Comparison of ENCODE assay signal across 9 cellular contexts in genomic region chr15:69668049-69668705, GRCh38.
DNase-seq lines count a peak whose midpoint lies in the region; ATAC-seq, FAIRE-seq and TF ChIP-seq lines count a peak whose summit lies in the region.
"Had no signal": no experiment of that assay in that cellular context is flagged by ENCODE, and none has a peak within 500 bp of the region (broad histone marks: within the 10 kb centered on the region; RNA-seq: fewer than 3 reads in every experiment).

No MANE protein-coding gene starts in this region.

- H3K9ac ChIP-seq in HepG2 (ENCODE audit: insufficient read depth, low read depth, low read length), result no peak overlapping the region

- TF ChIP-seq CTCF in HepG2 (CRISPR knock-in tag; IDR thresholded peaks at IDR 0.05), result no peak

- DNase-seq in Right ventricle myocardium superior (no peak), Right ventricle myocardium inferior (ENCODE audit: missing footprints) (no peak), NCI-H524 (lab: John Stamatoyannopoulos, UW) (peak; percentile 70 to 87), brain pericyte (ENCODE audit: low read depth, low spot score) (peak; percentile 33), aorta (peak; percentile 50 to 81), HepG2 (ENCODE audit: low spot score) (no peak), cortex of kidney (lab: John Stamatoyannopoulos, UW) (no peak)
- DNase-seq: NCI-H2029 treated with DMSO at 0.1 percent for 48 hours had no signal

- H3K27ac ChIP-seq in aorta (ENCODE audit: low read depth in 1 of 2, low read length in 2 of 2), result no peak overlapping the region
- no peak overlapping the region for H3K27ac ChIP-seq in HepG2 (ENCODE audit: extremely low read length, insufficient read depth, low read length)

- TF ChIP-seq EP300 in HepG2 (IDR thresholded peaks at IDR 0.05; ENCODE audit: low read depth in 2 of 2, low read length in 2 of 2), result no peak
- no peak for TF ChIP-seq EP300 in HepG2 (CRISPR knock-in tag; IDR thresholded peaks at IDR 0.05; ENCODE audit: borderline replicate concordance)

- H2AFZ ChIP-seq in HepG2 (ENCODE audit: low read length), result no peak overlapping the region

- CTCF ChIA-PET in HepG2 (lab: Yijun Ruan, JAX; ENCODE audit: low intra/inter-chr PET ratio, low total read pairs), result no interaction called here

- H3K79me2 ChIP-seq in HepG2 (ENCODE audit: insufficient read depth, low read length), result no peaks in the 10 kb centered on the region

- in situ Hi-C loops in HepG2 (cut with HindIII; ENCODE audit: extremely low pct_ligation_motif_present, low pct_unique_long_range_greater_than_20kb), result no loop called here

- TF ChIP-seq RAD21 in HepG2 (CRISPR knock-in tag; IDR thresholded peaks at IDR 0.05), result no peak

- intact Hi-C loops in Right ventricle myocardium superior (cut with DNase I), result no loop called here
- intact Hi-C loops in Right ventricle myocardium inferior (cut with DNase I), result no loop called here
- intact Hi-C loops in aorta (cut with DNase I), result no loop called here
- intact Hi-C loops in HepG2 (cut with micrococcal nuclease; ENCODE audit: unreplicated experiment), result no loop called here

- FAIRE-seq in HepG2 (lab: Jason Lieb, UNC), result no peak

- no peaks in the 10 kb centered on the region for H3K9me3 ChIP-seq in aorta (ENCODE audit: control insufficient read depth, low read length)
- no peaks in the 10 kb centered on the region for H3K9me3 ChIP-seq in HepG2 (ENCODE audit: low read length)

- H4K20me1 ChIP-seq in HepG2 (ENCODE audit: insufficient read depth, low read length), result peaks cover 5% of the 10 kb centered on the region; the same call in 1 of the 2 replicates

- H3K4me1 ChIP-seq in aorta (ENCODE audit: control insufficient read depth in 1 of 2, insufficient read depth in 2 of 2, low read length in 2 of 2), result no peaks in the 10 kb centered on the region
- H3K4me1 ChIP-seq in HepG2 (ENCODE audit: insufficient read depth, low read length), result no peaks in the 10 kb centered on the region

- no peak overlapping the region for H3K4me2 ChIP-seq in HepG2 (ENCODE audit: low read depth, low read length)

- POLR2A ChIA-PET in HepG2 (lab: Yijun Ruan, JAX), result no interaction called here

- WGBS in aorta, 2 donors, result 30 to 32% methylated on average over 6 of the region's 6 CpGs
- 2% methylated on average over 5 of the region's 6 CpGs for WGBS in HepG2 (ENCODE audit: low lambda C conversion rate)

- no TSS peak for BruUV-seq in HepG2 (replicated peaks; lab: Mats Ljungman, UMichigan)

- H3K36me3 ChIP-seq in aorta (ENCODE audit: control insufficient read depth in 1 of 2, insufficient read depth in 2 of 2, low read length in 1 of 2), result no peaks in the 10 kb centered on the region
- no peaks in the 10 kb centered on the region for H3K36me3 ChIP-seq in HepG2 (replicated peaks in 1 of 2; ENCODE audit: control insufficient read depth in 1 of 2, insufficient read depth in 2 of 2, low read length in 2 of 2)

- H3K27me3 ChIP-seq in aorta (ENCODE audit: control insufficient read depth in 1 of 2, insufficient read depth in 2 of 2, low read length in 1 of 2) (no peaks in the 10 kb centered on the region), HepG2 (ENCODE audit: control insufficient read depth in 1 of 2, insufficient read depth in 2 of 2, low read length in 2 of 2) (peaks cover 16 to 69% of the 10 kb centered on the region in 2 experiments)

- ATAC-seq in Right ventricle myocardium superior (ENCODE audit: poor library complexity) (peak; percentile 14), Right ventricle myocardium inferior (no peak), aorta (ENCODE audit: low FRiP score) (no peak), HepG2 (no peak), HG03442 (IDR thresholded peaks at IDR 0.05; ENCODE audit: unreplicated experiment) (no peak)

- no peak overlapping the region for H3K4me3 ChIP-seq in aorta (ENCODE audit: low read length in 2 of 2)
- no peak overlapping the region for H3K4me3 ChIP-seq in HepG2 (replicated peaks in 1 of 3; ENCODE audit: insufficient read depth in 1 of 3, low read depth in 2 of 3, low read length in 3 of 3)

- no peak for TF ChIP-seq POLR2A in HepG2 (IDR thresholded peaks at IDR 0.05; ENCODE audit: insufficient read depth in 1 of 2, low read depth in 2 of 2, low read length in 2 of 2)

TF ChIP-seq in HepG2, 621 proteins besides CTCF, POLR2A, EP300 and RAD21:
- no peak for TF ChIP-seq ZNF670 (CRISPR knock-in tag; IDR thresholded peaks at IDR 0.05; ENCODE audit: borderline replicate concordance)
- TF ChIP-seq ZNF616 (CRISPR knock-in tag; IDR thresholded peaks at IDR 0.05; ENCODE audit: low read depth), result no peak
- no peak for TF ChIP-seq POLR2G (IDR thresholded peaks at IDR 0.05; ENCODE audit: low read depth, low read length)
- TF ChIP-seq U2AF2 (IDR thresholded peaks at IDR 0.05; ENCODE audit: low read depth, low read length), result no peak
- no peak for TF ChIP-seq YEATS4 (CRISPR knock-in tag; IDR thresholded peaks at IDR 0.05; ENCODE audit: borderline replicate concordance)
- TF ChIP-seq NFYC (CRISPR knock-in tag; IDR thresholded peaks at IDR 0.05), result no peak
- no peak for TF ChIP-seq KLF15 (CRISPR knock-in tag; IDR thresholded peaks at IDR 0.05; ENCODE audit: borderline replicate concordance)
- TF ChIP-seq PHF20 (CRISPR knock-in tag; IDR thresholded peaks at IDR 0.05), result no peak
- TF ChIP-seq PAX8 (CRISPR knock-in tag; IDR thresholded peaks at IDR 0.05; ENCODE audit: borderline replicate concordance), result no peak
- no peak for TF ChIP-seq JUNB (CRISPR knock-in tag; IDR thresholded peaks at IDR 0.05; ENCODE audit: borderline replicate concordance)
- no peak for TF ChIP-seq ZNF784 (CRISPR knock-in tag; IDR thresholded peaks at IDR 0.05; ENCODE audit: borderline replicate concordance)
- no peak for TF ChIP-seq ZNF468 (CRISPR knock-in tag; IDR thresholded peaks at IDR 0.05)
- TF ChIP-seq ZMYM3 (CRISPR knock-in tag; IDR thresholded peaks at IDR 0.05), result no peak
- TF ChIP-seq ZNF350 (CRISPR knock-in tag; IDR thresholded peaks at IDR 0.05; ENCODE audit: borderline replicate concordance, low read depth), result no peak
- no peak for TF ChIP-seq SMC3 (IDR thresholded peaks at IDR 0.05; ENCODE audit: low read length)
- TF ChIP-seq ZNF263 (CRISPR knock-in tag; IDR thresholded peaks at IDR 0.05), result no peak
- TF ChIP-seq RFX1 (IDR thresholded peaks at IDR 0.05), result no peak

Comparison
In these comparisons a context has a peak if more than half of its experiments do, and no peak if none do; other contexts are left out.
1. DNase-seq: peak in NCI-H524 (2 of 2), brain pericyte (single experiment) and aorta (2 of 2); none in Right ventricle myocardium superior (single experiment), Right ventricle myocardium inferior (single experiment), HepG2 (single experiment) and cortex of kidney (single experiment).